ENCODE assay signal across 28 cellular contexts in the genomic region with DNA sequence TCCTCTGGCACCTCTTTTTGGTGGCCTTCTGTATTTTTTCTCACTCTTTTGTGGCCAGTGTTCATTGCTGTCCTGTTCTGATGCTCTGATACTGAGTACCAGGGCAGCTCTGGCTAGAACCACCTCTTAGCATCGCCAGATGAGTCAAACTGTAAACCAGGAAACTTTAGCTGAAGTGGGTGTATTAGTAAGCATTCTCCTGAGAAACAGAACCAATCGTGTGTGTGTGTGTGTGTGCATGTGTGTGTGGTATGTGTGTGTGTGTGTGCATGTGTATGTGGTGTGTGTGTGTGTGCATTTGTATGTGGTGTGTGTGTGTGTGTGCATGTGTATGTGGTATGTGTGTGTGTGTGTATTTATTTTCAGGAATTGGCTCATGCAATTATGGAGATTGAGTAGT.
A peak's percentile ranks its signal among the peaks of the same experiment; 100 is the strongest.
DNase-seq lines count a peak whose midpoint lies in the region; ATAC-seq and TF ChIP-seq lines count a peak whose summit lies in the region.
"Had no signal": no experiment of that assay in that cellular context is flagged by ENCODE, and none has a peak within 500 bp of the region (broad histone marks: within the 10 kb centered on the region; RNA-seq: fewer than 3 reads in every experiment).

No MANE protein-coding gene starts in this region.

- no peak overlapping the region for H3K4me3 Mint-ChIP-seq in activated CD4-positive, alpha-beta T cell treated with anti-CD3 and anti-CD28 coated beads for 36 hours
- H3K4me3 Mint-ChIP-seq: CD4-positive, alpha-beta memory T cell; natural killer cell treated with Interleukin-12 subunit alpha and Interleukin-12 subunit beta and Interleukin-15 and Interleukin-18, amount 100 ng/mL, for 72 hours; stimulated activated naive CD8-positive, alpha-beta T cell treated with anti-CD3 and anti-CD28 coated beads, Interleukin-15, amount 100 ng/mL, for 72 hours had no signal

- no peak overlapping the region for H3K4me3 ChIP-seq in fibroblast of the aortic adventitia (ENCODE audit: low read depth, low read length)
- H3K4me3 ChIP-seq: tibial nerve had no signal

- no peak for ATAC-seq in activated CD4-positive, alpha-beta T cell treated with anti-CD3 and anti-CD28 coated beads for 36 hours
- peak; percentile 44 for ATAC-seq in HG03159 (IDR thresholded peaks at IDR 0.05; ENCODE audit: unreplicated experiment)
- ATAC-seq: left ventricle myocardium superior; natural killer cell treated with Interleukin-12 subunit alpha and Interleukin-12 subunit beta and Interleukin-15 and Interleukin-18, amount 100 ng/mL, for 72 hours; Panc1; stimulated activated naive CD8-positive, alpha-beta T cell treated with anti-CD3 and anti-CD28 coated beads, Interleukin-15, amount 100 ng/mL, for 72 hours had no signal

- H3K4me1 Mint-ChIP-seq in activated CD4-positive, alpha-beta T cell treated with anti-CD3 and anti-CD28 coated beads for 36 hours = no peaks in the 10 kb centered on the region
- H3K4me1 Mint-ChIP-seq: CD4-positive, alpha-beta memory T cell; stimulated activated naive CD8-positive, alpha-beta T cell treated with anti-CD3 and anti-CD28 coated beads, Interleukin-15, amount 100 ng/mL, for 72 hours had no signal

- no peaks in the 10 kb centered on the region for H3K9me3 Mint-ChIP-seq in activated CD4-positive, alpha-beta T cell treated with anti-CD3 and anti-CD28 coated beads for 36 hours (ENCODE audit: low read depth)
- H3K9me3 Mint-ChIP-seq: CD4-positive, alpha-beta memory T cell; natural killer cell treated with Interleukin-12 subunit alpha and Interleukin-12 subunit beta and Interleukin-15 and Interleukin-18, amount 100 ng/mL, for 72 hours; stimulated activated naive CD8-positive, alpha-beta T cell treated with anti-CD3 and anti-CD28 coated beads, Interleukin-15, amount 100 ng/mL, for 72 hours had no signal

- DNase-seq in activated CD4-positive, alpha-beta T cell treated with anti-CD3 and anti-CD28 coated beads for 36 hours = peak; percentile 5
- DNase-seq in activated CD4-positive, alpha-beta T cell treated with anti-CD3 and anti-CD28 coated beads, Interleukin-2, amount 50 U/mL, for 1 hour = no peak
- peak; percentile 13 for DNase-seq in fibroblast of the aortic adventitia (ENCODE audit: low read depth)
- DNase-seq in HT-29 (ENCODE audit: low spot score) = no peak
- DNase-seq in SK-N-DZ (ENCODE audit: low spot score) = no peak
- no peak for DNase-seq in NCI-H69 (lab: John Stamatoyannopoulos, UW)
- no peak for DNase-seq in activated effector memory CD4-positive, alpha-beta T cell treated with anti-CD3 and anti-CD28 coated beads, Interleukin-2, amount 50 U/mL, for 16 hours
- DNase-seq: activated CD4-positive, alpha-beta T cell treated with anti-CD3 and anti-CD28 coated beads for 1 hour; activated CD8-positive, alpha-beta memory T cell treated with anti-CD3 and anti-CD28 coated beads for 24 hours; activated naive CD4-positive, alpha-beta T cell; activated T-cell treated with anti-CD3 and anti-CD28 coated beads, Interleukin-2, amount 50 U/mL, for 1 hour; CD4-positive, alpha-beta memory T cell; effector CD8-positive, alpha-beta T cell; erythroblast; GDM1; hippocampal formation; left ventricle myocardium superior; NCI-H1092; NCI-H187; NCI-H2171 treated with DMSO at 0.1 percent for 48 hours; NCI-H524; NK-92 treated with Interleukin-12 subunit alpha and Interleukin-12 subunit beta, amount 100 ng/mL, for 24 hours; retina; stimulated activated naive CD8-positive, alpha-beta T cell treated with anti-CD3 and anti-CD28 coated beads, Interleukin-15, amount 100 ng/mL, for 72 hours had no signal

- H3K36me3 Mint-ChIP-seq in activated CD4-positive, alpha-beta T cell treated with anti-CD3 and anti-CD28 coated beads for 36 hours (ENCODE audit: low read depth) = no peaks in the 10 kb centered on the region
- H3K36me3 Mint-ChIP-seq: CD4-positive, alpha-beta memory T cell; natural killer cell treated with Interleukin-12 subunit alpha and Interleukin-12 subunit beta and Interleukin-15 and Interleukin-18, amount 100 ng/mL, for 72 hours had no signal

- intact Hi-C loops in activated CD4-positive, alpha-beta T cell treated with anti-CD3 and anti-CD28 coated beads for 36 hours (cut with DNase I, micrococcal nuclease) = no loop called here

- no peak for TF ChIP-seq CTCF in fibroblast of the aortic adventitia (IDR thresholded peaks at IDR 0.05; ENCODE audit: insufficient read depth, low read length)

- CTCF ChIA-PET in activated CD4-positive, alpha-beta T cell treated with anti-CD3 and anti-CD28 coated beads for 36 hours (lab: Charles Lee) = no interaction called here

- peaks cover 23% of the 10 kb centered on the region for H3K27me3 Mint-ChIP-seq in activated CD4-positive, alpha-beta T cell treated with anti-CD3 and anti-CD28 coated beads for 36 hours

- POLR2A ChIA-PET in activated CD4-positive, alpha-beta T cell treated with anti-CD3 and anti-CD28 coated beads for 36 hours (lab: Charles Lee) = no interaction called here

- H3K27ac Mint-ChIP-seq in activated CD4-positive, alpha-beta T cell treated with anti-CD3 and anti-CD28 coated beads for 36 hours = no peak overlapping the region
- H3K27ac Mint-ChIP-seq: CD4-positive, alpha-beta memory T cell; natural killer cell treated with Interleukin-12 subunit alpha and Interleukin-12 subunit beta and Interleukin-15 and Interleukin-18, amount 100 ng/mL, for 72 hours; stimulated activated naive CD8-positive, alpha-beta T cell treated with anti-CD3 and anti-CD28 coated beads, Interleukin-15, amount 100 ng/mL, for 72 hours had no signal

Comparison
In these comparisons a context has a peak if more than half of its experiments do, and no peak if none do; other contexts are left out.
1. DNase-seq: peak in activated CD4-positive, alpha-beta T cell treated with anti-CD3 and anti-CD28 coated beads for 36 hours (single experiment) and fibroblast of the aortic adventitia (single experiment); none in activated CD4-positive, alpha-beta T cell treated with anti-CD3 and anti-CD28 coated beads, Interleukin-2, amount 50 U/mL, for 1 hour (single experiment), HT-29 (single experiment), SK-N-DZ (single experiment), NCI-H69 (single experiment) and activated effector memory CD4-positive, alpha-beta T cell treated with anti-CD3 and anti-CD28 coated beads, Interleukin-2, amount 50 U/mL, for 16 hours (single experiment).